ENCODE assay signal across 1 cellular context in genomic region chr1:109790735-109791494, GRCh38.
A peak's percentile ranks its signal among the peaks of the same experiment; 100 is the strongest.
TF ChIP-seq lines count a peak whose summit lies in the region.

No MANE protein-coding gene starts in this region.

TF ChIP-seq in K562, 482 proteins besides CTCF, POLR2A, EP300 and RAD21 (continued from another document and continues in another):
- TF ChIP-seq BCLAF1 (IDR thresholded peaks at IDR 0.05; ENCODE audit: borderline replicate concordance in 1 of 2, control insufficient read depth in 1 of 2, low read depth in 2 of 2, low read length in 1 of 2) (no peak), SIX5 (IDR thresholded peaks at IDR 0.05; ENCODE audit: borderline replicate concordance in 1 of 2, insufficient read depth in 1 of 2, low read depth in 1 of 2, low read length in 2 of 2) (no peak), ATF3 (IDR thresholded peaks at IDR 0.05) (peak; percentile 57), ATF3 (CRISPR knock-in tag; conservative IDR thresholded peaks at IDR 0.05) (peak; percentile 64; the same call in 1 of the 2 replicates), RREB1 (CRISPR knock-in tag; IDR thresholded peaks at IDR 0.05) (0 out of 2 replicates have a peak, but pooled peaks have one; percentile 39), ERF (CRISPR knock-in tag; IDR thresholded peaks at IDR 0.05) (peak; percentile 17; the same call in 1 of the 2 replicates), HDAC2 (IDR thresholded peaks at IDR 0.05) (no peak; the same call in 1 of the 2 replicates), CHCHD3 (CRISPR knock-in tag; IDR thresholded peaks at IDR 0.05) (no peak), L3MBTL2 (IDR thresholded peaks at IDR 0.05) (peak; percentile 25; the same call in 1 of the 2 replicates), KLF13 (tag; IDR thresholded peaks at IDR 0.05; ENCODE audit: borderline replicate concordance, low read depth) (no peak), ZBTB49 (CRISPR knock-in tag; IDR thresholded peaks at IDR 0.05; ENCODE audit: borderline replicate concordance) (no peak), ZC3H4 (CRISPR knock-in tag; IDR thresholded peaks at IDR 0.05; ENCODE audit: borderline replicate concordance) (no peak), PURB (CRISPR knock-in tag; IDR thresholded peaks at IDR 0.05; ENCODE audit: low read depth) (no peak), NFYB (IDR thresholded peaks at IDR 0.05; ENCODE audit: extremely low read depth, insufficient read length) (no peak), ZKSCAN3 (CRISPR knock-in tag; IDR thresholded peaks at IDR 0.05) (no peak), SREBF2 (CRISPR knock-in tag; IDR thresholded peaks at IDR 0.05) (no peak), GTF2F1 (IDR thresholded peaks at IDR 0.05; ENCODE audit: low read depth, low read length) (no peak), DACH1 (IDR thresholded peaks at IDR 0.05; ENCODE audit: partially characterized antibody) (no peak), ELF2 (CRISPR knock-in tag; IDR thresholded peaks at IDR 0.05) (no peak), ZNF57 (CRISPR knock-in tag; IDR thresholded peaks at IDR 0.05) (no peak), CBX5 (IDR thresholded peaks at IDR 0.05; ENCODE audit: borderline replicate concordance, low read depth) (no peak), HDAC8 (tag; IDR thresholded peaks at IDR 0.05) (no peak), MLX (CRISPR knock-in tag; conservative IDR thresholded peaks at IDR 0.05) (no peak), ZNF766 (CRISPR knock-in tag; conservative IDR thresholded peaks at IDR 0.05) (no peak), MAFF (IDR thresholded peaks at IDR 0.05; ENCODE audit: low read length) (no peak), USF1 (CRISPR knock-in tag; IDR thresholded peaks at IDR 0.05) (no peak), ZBTB40 (IDR thresholded peaks at IDR 0.05) (no peak), ZBTB40 (CRISPR knock-in tag; IDR thresholded peaks at IDR 0.05) (no peak), ARID2 (IDR thresholded peaks at IDR 0.05) (no peak)
